In genomic region chr3:142577701-142578308, GRCh38 we compare ENCODE assay signal across 1 cellular context.
TF ChIP-seq lines count a peak whose summit lies in the region.

No MANE protein-coding gene starts in this region.

TF ChIP-seq in GM23338, 12 proteins besides CTCF, POLR2A, EP300 and RAD21 (continued from another document):
- TF ChIP-seq, protein P1, sequence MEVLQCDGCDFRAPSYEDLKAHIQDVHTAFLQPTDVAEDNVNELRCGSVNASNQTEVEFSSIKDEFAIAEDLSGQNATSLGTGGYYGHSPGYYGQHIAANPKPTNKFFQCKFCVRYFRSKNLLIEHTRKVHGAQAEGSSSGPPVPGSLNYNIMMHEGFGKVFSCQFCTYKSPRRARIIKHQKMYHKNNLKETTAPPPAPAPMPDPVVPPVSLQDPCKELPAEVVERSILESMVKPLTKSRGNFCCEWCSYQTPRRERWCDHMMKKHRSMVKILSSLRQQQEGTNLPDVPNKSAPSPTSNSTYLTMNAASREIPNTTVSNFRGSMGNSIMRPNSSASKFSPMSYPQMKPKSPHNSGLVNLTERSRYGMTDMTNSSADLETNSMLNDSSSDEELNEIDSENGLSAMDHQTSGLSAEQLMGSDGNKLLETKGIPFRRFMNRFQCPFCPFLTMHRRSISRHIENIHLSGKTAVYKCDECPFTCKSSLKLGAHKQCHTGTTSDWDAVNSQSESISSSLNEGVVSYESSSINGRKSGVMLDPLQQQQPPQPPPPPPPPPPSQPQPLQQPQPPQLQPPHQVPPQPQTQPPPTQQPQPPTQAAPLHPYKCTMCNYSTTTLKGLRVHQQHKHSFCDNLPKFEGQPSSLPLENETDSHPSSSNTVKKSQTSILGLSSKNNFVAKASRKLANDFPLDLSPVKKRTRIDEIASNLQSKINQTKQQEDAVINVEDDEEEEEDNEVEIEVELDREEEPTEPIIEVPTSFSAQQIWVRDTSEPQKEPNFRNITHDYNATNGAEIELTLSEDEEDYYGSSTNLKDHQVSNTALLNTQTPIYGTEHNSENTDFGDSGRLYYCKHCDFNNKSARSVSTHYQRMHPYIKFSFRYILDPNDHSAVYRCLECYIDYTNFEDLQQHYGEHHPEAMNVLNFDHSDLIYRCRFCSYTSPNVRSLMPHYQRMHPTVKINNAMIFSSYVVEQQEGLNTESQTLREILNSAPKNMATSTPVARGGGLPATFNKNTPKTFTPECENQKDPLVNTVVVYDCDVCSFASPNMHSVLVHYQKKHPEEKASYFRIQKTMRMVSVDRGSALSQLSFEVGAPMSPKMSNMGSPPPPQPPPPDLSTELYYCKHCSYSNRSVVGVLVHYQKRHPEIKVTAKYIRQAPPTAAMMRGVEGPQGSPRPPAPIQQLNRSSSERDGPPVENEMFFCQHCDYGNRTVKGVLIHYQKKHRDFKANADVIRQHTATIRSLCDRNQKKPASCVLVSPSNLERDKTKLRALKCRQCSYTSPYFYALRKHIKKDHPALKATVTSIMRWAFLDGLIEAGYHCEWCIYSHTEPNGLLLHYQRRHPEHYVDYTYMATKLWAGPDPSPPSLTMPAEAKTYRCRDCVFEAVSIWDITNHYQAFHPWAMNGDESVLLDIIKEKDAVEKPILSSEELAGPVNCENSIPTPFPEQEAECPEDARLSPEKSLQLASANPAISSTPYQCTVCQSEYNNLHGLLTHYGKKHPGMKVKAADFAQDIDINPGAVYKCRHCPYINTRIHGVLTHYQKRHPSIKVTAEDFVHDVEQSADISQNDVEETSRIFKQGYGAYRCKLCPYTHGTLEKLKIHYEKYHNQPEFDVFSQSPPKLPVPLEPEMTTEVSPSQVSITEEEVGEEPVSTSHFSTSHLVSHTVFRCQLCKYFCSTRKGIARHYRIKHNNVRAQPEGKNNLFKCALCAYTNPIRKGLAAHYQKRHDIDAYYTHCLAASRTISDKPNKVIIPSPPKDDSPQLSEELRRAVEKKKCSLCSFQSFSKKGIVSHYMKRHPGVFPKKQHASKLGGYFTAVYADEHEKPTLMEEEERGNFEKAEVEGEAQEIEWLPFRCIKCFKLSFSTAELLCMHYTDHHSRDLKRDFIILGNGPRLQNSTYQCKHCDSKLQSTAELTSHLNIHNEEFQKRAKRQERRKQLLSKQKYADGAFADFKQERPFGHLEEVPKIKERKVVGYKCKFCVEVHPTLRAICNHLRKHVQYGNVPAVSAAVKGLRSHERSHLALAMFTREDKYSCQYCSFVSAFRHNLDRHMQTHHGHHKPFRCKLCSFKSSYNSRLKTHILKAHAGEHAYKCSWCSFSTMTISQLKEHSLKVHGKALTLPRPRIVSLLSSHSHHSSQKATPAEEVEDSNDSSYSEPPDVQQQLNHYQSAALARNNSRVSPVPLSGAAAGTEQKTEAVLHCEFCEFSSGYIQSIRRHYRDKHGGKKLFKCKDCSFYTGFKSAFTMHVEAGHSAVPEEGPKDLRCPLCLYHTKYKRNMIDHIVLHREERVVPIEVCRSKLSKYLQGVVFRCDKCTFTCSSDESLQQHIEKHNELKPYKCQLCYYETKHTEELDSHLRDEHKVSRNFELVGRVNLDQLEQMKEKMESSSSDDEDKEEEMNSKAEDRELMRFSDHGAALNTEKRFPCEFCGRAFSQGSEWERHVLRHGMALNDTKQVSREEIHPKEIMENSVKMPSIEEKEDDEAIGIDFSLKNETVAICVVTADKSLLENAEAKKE (CRISPR knock-in tag; IDR thresholded peaks at IDR 0.05) = no peak
TF ChIP-seq in GM23338: peak in this region for 0.
